In genomic region chr16:3020247-3020603, GRCh38 we compare ENCODE assay signal across 8 cellular contexts. TPM values are rescaled to one million over a fixed set of nuclear protein-coding genes. Genes with fewer than 3 reads are reported as not detected.
DNase-seq lines count a peak whose midpoint lies in the region; ATAC-seq and TF ChIP-seq lines count a peak whose summit lies in the region.

Gene TNFRSF12A (plus strand): TSS chr16:3020368. CDS start chr16:3020398, 30 bp downstream.

- no peaks in the 10 kb centered on the region for H3K9me3 Mint-ChIP-seq in activated naive CD4-positive, alpha-beta T cell treated with anti-CD3 and anti-CD28 coated beads, Interleukin-2, amount 50 U/mL, for 72 hours

- H3K4me3 ChIP-seq in HL-60 (replicated peaks; ENCODE audit: insufficient read depth, low read length): peak within 1 kb of the TSS; percentile 70
- peak within 1 kb of the TSS; percentile 68 for H3K4me3 ChIP-seq in upper lobe of right lung

- ATAC-seq in activated naive CD4-positive, alpha-beta T cell treated with anti-CD3 and anti-CD28 coated beads, Interleukin-2, amount 50 U/mL, for 72 hours: peak; percentile 23 to 36
- ATAC-seq in upper lobe of right lung (peak; percentile 63), HG02870 (IDR thresholded peaks at IDR 0.05; ENCODE audit: unreplicated experiment) (no peak)

- no peaks in the 10 kb centered on the region for H3K27me3 ChIP-seq in HL-60 (ENCODE audit: insufficient read depth, poor library complexity, severe bottlenecking)
- peaks cover 12% of the 10 kb centered on the region for H3K27me3 ChIP-seq in upper lobe of right lung

- no peaks in the 10 kb centered on the region for H3K36me3 ChIP-seq in upper lobe of right lung

- in situ Hi-C loops in SK-MEL-5 (cut with HindIII; ENCODE audit: low pct_unique_long_range_greater_than_20kb, low sequenced_read_pairs): no loop called here

- peak within 1 kb of the TSS; percentile 72 for H3K27ac ChIP-seq in HL-60 (replicated peaks)
- peak within 1 kb of the TSS; percentile 91 for H3K27ac ChIP-seq in upper lobe of right lung

- intact Hi-C loops in upper lobe of right lung (cut with DNase I): no loop called here

- no peak for TF ChIP-seq CTCF in HL-60 (IDR thresholded peaks at IDR 0.05; ENCODE audit: insufficient read depth, low read length)
- no peak for TF ChIP-seq CTCF in upper lobe of right lung (IDR thresholded peaks at IDR 0.05)

- H3K4me1 ChIP-seq in upper lobe of right lung: peaks cover 49% of the 10 kb centered on the region

- H3K9me3 ChIP-seq in upper lobe of right lung: no peaks in the 10 kb centered on the region

- H3K36me3 Mint-ChIP-seq in activated naive CD4-positive, alpha-beta T cell treated with anti-CD3 and anti-CD28 coated beads, Interleukin-2, amount 50 U/mL, for 72 hours: peaks cover 5 to 11% of the 10 kb centered on the region in 2 donors

- DNase-seq in DMS153 treated with DMSO at 0.1 percent for 48 hours (lab: John Stamatoyannopoulos, UW; ENCODE audit: unreplicated experiment): peak; percentile 47
- DNase-seq in HL-60 (ENCODE audit: low read depth in 1 of 2, low spot score in 1 of 2): peak in 1 of 2 experiments; percentile 70
- DNase-seq in SK-MEL-5 (ENCODE audit: low read depth, low spot score): peak; percentile 69
- peak; percentile 74 to 80 for DNase-seq in activated naive CD4-positive, alpha-beta T cell treated with anti-CD3 and anti-CD28 coated beads, Interleukin-2, amount 50 U/mL, for 72 hours (ENCODE audit: low spot score in 2 of 2)
- peak; percentile 52 for DNase-seq in globus pallidus (ENCODE audit: low spot score)
- peak in 30 of 56 donors; percentile 7 to 64 (median 25) for DNase-seq in nucleus accumbens (lab: John Stamatoyannopoulos, UW)
- peak; percentile 91 for DNase-seq in upper lobe of right lung

- H3K27ac Mint-ChIP-seq in activated naive CD4-positive, alpha-beta T cell treated with anti-CD3 and anti-CD28 coated beads, Interleukin-2, amount 50 U/mL, for 72 hours: peak within 1 kb of the TSS; percentile 85 to 95

RNA-seq across cellular contexts. Expression of gene TNFRSF12A, which starts in this region (rescaled TPM):
- total RNA-seq in SK-MEL-5 (2014; rRNA removed; shearing (Covaris generic)): 34.3 and 41.2 TPM in 2 replicates
- 52.9 and 59.6 TPM in 2 replicates for polyA plus RNA-seq in SK-MEL-5 (2015; cell fraction: cytosol; rRNA removed)
- polyA plus RNA-seq in SK-MEL-5 (2015; cell fraction: nucleus; rRNA removed): 15.2 and 17.5 TPM in 2 replicates
- total RNA-seq in activated naive CD4-positive, alpha-beta T cell treated with anti-CD3 and anti-CD28 coated beads, Interleukin-2, amount 50 U/mL, for 72 hours: 10 to 100 TPM in 1 of 2 donors, 1 to 10 TPM in 1; 7.6 to 14.6 TPM
- total RNA-seq in upper lobe of right lung: 74.9 TPM
